Comparison of ENCODE assay signal across 16 cellular contexts in the genomic region with DNA sequence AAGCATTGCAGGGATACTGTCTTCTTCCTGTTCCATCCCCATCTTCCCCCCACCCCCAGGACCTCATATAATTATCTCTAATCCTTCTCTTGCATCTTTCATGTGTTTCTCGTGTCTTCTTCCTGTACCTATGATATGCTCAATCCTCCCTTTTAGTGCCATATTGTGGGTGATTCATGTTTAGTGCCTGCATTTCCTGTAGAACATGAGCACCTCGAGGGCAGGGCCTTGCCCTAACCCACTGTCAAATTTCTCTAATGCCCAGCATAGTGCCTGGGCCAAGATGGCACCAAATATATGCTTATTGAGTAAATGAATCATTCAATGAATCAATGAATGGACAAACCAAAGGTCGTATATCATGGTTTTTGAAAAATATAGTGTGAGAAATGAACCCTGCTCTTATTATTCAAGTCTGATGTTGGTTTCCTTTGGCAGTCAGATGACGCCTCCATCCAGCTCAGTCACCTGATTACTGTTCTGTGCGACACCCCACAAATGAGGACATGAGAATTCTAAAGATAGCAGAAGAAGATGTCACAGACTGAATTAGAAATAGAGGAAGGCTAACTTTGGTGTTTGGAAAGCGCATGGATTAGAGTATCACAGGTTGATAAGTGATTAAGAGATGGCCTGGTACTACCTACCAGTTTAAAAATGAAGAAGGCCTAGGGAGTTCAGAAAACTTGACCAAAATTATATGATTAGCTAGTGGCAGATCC.
DNase-seq lines count a peak whose midpoint lies in the region; ATAC-seq and TF ChIP-seq lines count a peak whose summit lies in the region.
"Had no signal": no experiment of that assay in that cellular context is flagged by ENCODE, and none has a peak within 500 bp of the region (broad histone marks: within the 10 kb centered on the region; RNA-seq: fewer than 3 reads in every experiment).

No MANE protein-coding gene starts in this region.

- in situ Hi-C loops in GM13976 (cut with MboI; ENCODE audit: low sequenced_read_pairs, unreplicated experiment): no loop called here

- H3K4me3 ChIP-seq in skeletal muscle tissue (ENCODE audit: low read length in 3 of 3): no peak overlapping the region

- H3K36me3 ChIP-seq in skeletal muscle tissue (ENCODE audit: control insufficient read depth in 3 of 3, insufficient read depth in 3 of 3, low read length in 3 of 3): no peaks in the 10 kb centered on the region

- intact Hi-C loops in left colon (cut with DNase I, micrococcal nuclease): no loop called here

- H3K9me3 ChIP-seq in skeletal muscle tissue (ENCODE audit: control insufficient read depth in 3 of 3, low read length in 3 of 3): no peaks in the 10 kb centered on the region

- H3K27me3 ChIP-seq in skeletal muscle tissue (ENCODE audit: control insufficient read depth in 3 of 3, insufficient read depth in 3 of 3, low read length in 3 of 3): no peaks in the 10 kb centered on the region

- peak; percentile 55 for DNase-seq in GM13976 (ENCODE audit: low spot score)
- no peak for DNase-seq in left colon
- DNase-seq in activated naive CD4-positive, alpha-beta T cell (lab: John Stamatoyannopoulos, UW): no peak
- DNase-seq in EL: no peak
- DNase-seq: AML-193; DMS 273 treated with DMSO at 0.1 percent for 48 hours; KBM-7; natural killer cell; NK-92 treated with Interleukin-12 subunit alpha and Interleukin-12 subunit beta, amount 100 ng/mL, for 24 hours; T-cell had no signal

- peak; percentile 32 for ATAC-seq in left colon
- ATAC-seq in HG03457 (IDR thresholded peaks at IDR 0.05; ENCODE audit: unreplicated experiment): no peak
- ATAC-seq: left lobe of liver, natural killer cell, T-cell had no signal

- H3K9ac ChIP-seq in skeletal muscle tissue (ENCODE audit: low read depth in 1 of 3, low read length in 3 of 3): no peak overlapping the region

- H3K4me1 ChIP-seq in skeletal muscle tissue (ENCODE audit: control insufficient read depth in 3 of 3, insufficient read depth in 3 of 3, low read length in 3 of 3): peaks cover 9 to 36% (median 22%) of the 10 kb centered on the region in 3 donors

- no peak for TF ChIP-seq CTCF in GM13976 (IDR thresholded peaks at IDR 0.05; ENCODE audit: borderline replicate concordance, control extremely low read depth, extremely low read depth, insufficient read depth, missing control alignments)

- H3K27ac ChIP-seq in angular gyrus (ENCODE audit: low read depth, low read length): peak overlapping the region; percentile 11
- peak overlapping the region; percentile 87 for H3K27ac ChIP-seq in skeletal muscle tissue (ENCODE audit: low read depth, low read length)
- H3K27ac ChIP-seq: HL-60, VCaP had no signal
